Comparison of ENCODE assay signal across 8 cellular contexts in genomic region chr11:10450451-10451398, GRCh38. TPM values are rescaled to one million over a fixed set of nuclear protein-coding genes. Genes with fewer than 3 reads are reported as not detected.
DNase-seq lines count a peak whose midpoint lies in the region; ATAC-seq and TF ChIP-seq lines count a peak whose summit lies in the region.

No MANE protein-coding gene starts in this region.

- intact Hi-C loops in lower lobe of right lung (cut with DNase I): no loop called here

- peak overlapping the region; percentile 90 for H3K27ac Mint-ChIP-seq in activated CD4-positive, alpha-beta T cell treated with anti-CD3 and anti-CD28 coated beads, Interleukin-2, amount 10 ng/mL, durations not matched to agents 7 days and 5 days

- peak; percentile 81 to 88 for ATAC-seq in lower lobe of right lung
- ATAC-seq in HG03135 (IDR thresholded peaks at IDR 0.05; ENCODE audit: unreplicated experiment): no peak

- peaks cover 0 to 4% of the 10 kb centered on the region in 2 donors for H3K27me3 ChIP-seq in duodenal mucosa (ENCODE audit: control insufficient read depth in 1 of 2, insufficient read depth in 2 of 2, low read length in 2 of 2)
- H3K27me3 ChIP-seq in lower lobe of right lung (ENCODE audit: low read depth): no peaks in the 10 kb centered on the region

- H3K4me3 ChIP-seq in duodenal mucosa (ENCODE audit: low read depth in 1 of 2, low read length in 2 of 2) (peak overlapping the region; percentile 61 to 76), lower lobe of right lung (peak overlapping the region; percentile 65)

- H3K27me3 Mint-ChIP-seq in activated CD4-positive, alpha-beta T cell treated with anti-CD3 and anti-CD28 coated beads, Interleukin-2, amount 10 ng/mL, durations not matched to agents 7 days and 5 days: peaks cover 11% of the 10 kb centered on the region

- POLR2A ChIA-PET in activated CD4-positive, alpha-beta T cell treated with anti-CD3 and anti-CD28 coated beads, Interleukin-2, amount 10 ng/mL, durations not matched to agents 7 days and 5 days (lab: Charles Lee): no interaction called here

- H3K9me3 Mint-ChIP-seq in activated CD4-positive, alpha-beta T cell treated with anti-CD3 and anti-CD28 coated beads, Interleukin-2, amount 10 ng/mL, durations not matched to agents 7 days and 5 days: no peaks in the 10 kb centered on the region

- H3K4me1 Mint-ChIP-seq in activated CD4-positive, alpha-beta T cell treated with anti-CD3 and anti-CD28 coated beads, Interleukin-2, amount 10 ng/mL, durations not matched to agents 7 days and 5 days: peaks cover 52% of the 10 kb centered on the region

- H3K4me3 Mint-ChIP-seq in activated CD4-positive, alpha-beta T cell treated with anti-CD3 and anti-CD28 coated beads, Interleukin-2, amount 10 ng/mL, durations not matched to agents 7 days and 5 days: peak overlapping the region; percentile 79

- peaks cover 4% of the 10 kb centered on the region for H3K36me3 Mint-ChIP-seq in activated CD4-positive, alpha-beta T cell treated with anti-CD3 and anti-CD28 coated beads, Interleukin-2, amount 10 ng/mL, durations not matched to agents 7 days and 5 days (ENCODE audit: low read depth)

- DNase-seq in EH (ENCODE audit: low read depth) (peak; percentile 31), HuH-7.5 (ENCODE audit: low spot score) (peak; percentile 84), lower lobe of right lung (peak; percentile 79), SW 1271 (lab: John Stamatoyannopoulos, UW) (no peak)
- DNase-seq in activated CD4-positive, alpha-beta T cell treated with anti-CD3 and anti-CD28 coated beads, Interleukin-2, amount 10 ng/mL, durations not matched to agents 7 days and 5 days: peak; percentile 46
- DNase-seq in stimulated activated naive CD4-positive, alpha-beta T cell (lab: John Stamatoyannopoulos, UW): peak; percentile 14 to 62 (median 42)

- H3K9me3 ChIP-seq in duodenal mucosa (ENCODE audit: control insufficient read depth in 1 of 2, low read length in 2 of 2): no peaks in the 10 kb centered on the region
- H3K9me3 ChIP-seq in lower lobe of right lung: no peaks in the 10 kb centered on the region

- peak; percentile 55 for TF ChIP-seq CTCF in lower lobe of right lung (IDR thresholded peaks at IDR 0.05)

- CTCF ChIA-PET in activated CD4-positive, alpha-beta T cell treated with anti-CD3 and anti-CD28 coated beads, Interleukin-2, amount 10 ng/mL, durations not matched to agents 7 days and 5 days (lab: Charles Lee): interaction anchor here (1.3 to 5.9 kb wide), 4 partner anchors 9 to 90 kb away, joined by 3 to 50 read pairs (median 6); partner anchors contain the start of gene RNF141

- H3K27ac ChIP-seq in duodenal mucosa (ENCODE audit: low read depth, low read length) (peak overlapping the region; percentile 71), lower lobe of right lung (peak overlapping the region; percentile 84)

- H3K36me3 ChIP-seq in duodenal mucosa (ENCODE audit: control insufficient read depth in 1 of 2, insufficient read depth in 2 of 2, low read length in 2 of 2) (no peaks in the 10 kb centered on the region), lower lobe of right lung (no peaks in the 10 kb centered on the region)

- H3K4me1 ChIP-seq in duodenal mucosa (ENCODE audit: control insufficient read depth in 1 of 2, insufficient read depth in 2 of 2, low read length in 2 of 2) (peaks cover 21 to 26% of the 10 kb centered on the region in 2 donors), lower lobe of right lung (peaks cover 13% of the 10 kb centered on the region)

- peak overlapping the region; percentile 54 to 69 for H3K9ac ChIP-seq in duodenal mucosa (ENCODE audit: low read depth in 1 of 2, low read length in 2 of 2)

RNA-seq across cellular contexts. Expression of gene AMPD3, which starts 4.3 kb away (rescaled TPM):
- total RNA-seq in activated CD4-positive, alpha-beta T cell treated with anti-CD3 and anti-CD28 coated beads, Interleukin-2, amount 10 ng/mL, durations not matched to agents 7 days and 5 days: 10 to 100 TPM; 20.3 to 20.8 TPM
- 9.8 TPM for total RNA-seq in lower lobe of right lung

Comparison
In these comparisons a context has a peak if more than half of its experiments do, and no peak if none do; other contexts are left out.
1. DNase-seq: peak in EH (single experiment), HuH-7.5 (single experiment), activated CD4-positive, alpha-beta T cell treated with anti-CD3 and anti-CD28 coated beads, Interleukin-2, amount 10 ng/mL, durations not matched to agents 7 days and 5 days (single experiment), lower lobe of right lung (single experiment) and stimulated activated naive CD4-positive, alpha-beta T cell (6 of 6); none in SW 1271 (0 of 2).